ENCODE assay signal across 22 cellular contexts in genomic region chr2:69709290-69709689, GRCh38. TPM values are rescaled to one million over a fixed set of nuclear protein-coding genes. Genes with fewer than 3 reads are reported as not detected.
DNase-seq lines count a peak whose midpoint lies in the region; ATAC-seq, FAIRE-seq and TF ChIP-seq lines count a peak whose summit lies in the region.
"Had no signal": no experiment of that assay in that cellular context is flagged by ENCODE, and none has a peak within 500 bp of the region (broad histone marks: within the 10 kb centered on the region; RNA-seq: fewer than 3 reads in every experiment).

No MANE protein-coding gene starts in this region.

- H2AFZ ChIP-seq in H1 (ENCODE audit: low read length) = peak overlapping the region; percentile 59; the same call in 1 of the 2 replicates
- H2AFZ ChIP-seq in neural progenitor cell (replicated peaks) = peak overlapping the region; percentile 11

- H4K5ac ChIP-seq in H1 (ENCODE audit: insufficient read length, low read depth, low read length) = no peak overlapping the region

- H2BK15ac ChIP-seq in H1 (ENCODE audit: low read length) = peak overlapping the region; percentile 36; the same call in 1 of the 2 replicates

- H3K4ac ChIP-seq in H1 (replicated peaks; ENCODE audit: insufficient read length, low read depth, low read length) = no peak overlapping the region

- DNase-seq in breast epithelium (ENCODE audit: low spot score in 2 of 2) (peak in 1 of 2 donors; percentile 25), MCF 10A (ENCODE audit: unreplicated experiment) (no peak), H1 (ENCODE audit: low read depth in 1 of 2, low spot score in 2 of 2) (no peak), neural progenitor cell (ENCODE audit: low spot score) (no peak), inferior parietal cortex (ENCODE audit: extremely low spot score) (no peak), NCI-H1436 treated with DMSO at 0.1 percent for 48 hours (lab: John Stamatoyannopoulos, UW) (no peak), GM12891 (ENCODE audit: insufficient read length, low spot score) (no peak)
- DNase-seq: 8988T, DMS79, KBM-7, NCI-H1092, NCI-H146, NCI-H2029 treated with DMSO at 0.1 percent for 48 hours, NCI-H2171, NCI-H345, NCI-H524, NCI-H82, Peyer's patch had no signal

- H3K14ac ChIP-seq in H1 (ENCODE audit: insufficient read length) = no peak overlapping the region

- H3K56ac ChIP-seq in H1 (replicated peaks; ENCODE audit: insufficient read length, low read depth, low read length) = no peak overlapping the region

- H3K9me3 ChIP-seq in breast epithelium (no peaks in the 10 kb centered on the region), H1 (ENCODE audit: insufficient read depth in 2 of 2, low read depth in 1 of 2, low read length in 1 of 2) (no peaks in the 10 kb centered on the region), neural progenitor cell (ENCODE audit: low read depth) (no peaks in the 10 kb centered on the region)
- H3K9me3 ChIP-seq: Peyer's patch had no signal

- TF ChIP-seq RAD21 in H1 (IDR thresholded peaks at IDR 0.05 in 1 of 2, conservative IDR thresholded peaks at IDR 0.05 in 1 of 2; ENCODE audit: low read depth in 2 of 2, low read length in 2 of 2) = no peak

- H3K4me3 Mint-ChIP-seq in MCF 10A (ENCODE audit: unreplicated experiment) (no peak overlapping the region), neural progenitor cell (no peak overlapping the region)
- H3K4me3 Mint-ChIP-seq: B cell, CD14-positive monocyte had no signal

- TF ChIP-seq CTCF in breast epithelium (IDR thresholded peaks at IDR 0.05) (no peak), MCF 10A (IDR thresholded peaks at IDR 0.05; ENCODE audit: unreplicated experiment) (no peak), H1 (IDR thresholded peaks at IDR 0.05; ENCODE audit: control extremely low read depth in 1 of 3, insufficient read depth in 1 of 3, low read depth in 1 of 3, low read length in 3 of 3) (no peak), neural progenitor cell (IDR thresholded peaks at IDR 0.05) (no peak)

- H3K27ac ChIP-seq in breast epithelium = peak overlapping the region; percentile 48 to 60
- H3K27ac ChIP-seq in H1 (ENCODE audit: low read depth, low read length) = no peak overlapping the region
- no peak overlapping the region for H3K27ac ChIP-seq in neural progenitor cell
- H3K27ac ChIP-seq: Peyer's patch had no signal

- no peaks in the 10 kb centered on the region for H3K36me3 Mint-ChIP-seq in MCF 10A (ENCODE audit: insufficient read depth, unreplicated experiment)
- no peaks in the 10 kb centered on the region for H3K36me3 Mint-ChIP-seq in neural progenitor cell
- H3K36me3 Mint-ChIP-seq: CD14-positive monocyte had no signal

- no peak overlapping the region for H2BK12ac ChIP-seq in H1 (ENCODE audit: low read depth, low read length)

- H3K27me3 ChIP-seq in breast epithelium = no peaks in the 10 kb centered on the region
- no peaks in the 10 kb centered on the region for H3K27me3 ChIP-seq in H1 (replicated peaks in 1 of 4; ENCODE audit: control insufficient read depth in 3 of 4, extremely low read depth in 1 of 4, insufficient read depth in 3 of 4, low read length in 3 of 4)
- H3K27me3 ChIP-seq in neural progenitor cell = no peaks in the 10 kb centered on the region
- H3K27me3 ChIP-seq: Peyer's patch had no signal

- no peaks in the 10 kb centered on the region for H3K23me2 ChIP-seq in H1 (ENCODE audit: low read depth, low read length)

- no peaks in the 10 kb centered on the region for H3K79me1 ChIP-seq in H1 (ENCODE audit: low read depth, low read length)

- H2BK120ac ChIP-seq in H1 (replicated peaks; ENCODE audit: low read depth, low read length) = no peak overlapping the region

- no peak overlapping the region for H3K23ac ChIP-seq in H1 (ENCODE audit: insufficient read length)

- no peak overlapping the region for H2AK5ac ChIP-seq in H1 (ENCODE audit: low read depth, low read length)

- H3K4me1 Mint-ChIP-seq in MCF 10A (ENCODE audit: insufficient read depth, unreplicated experiment) = no peaks in the 10 kb centered on the region
- H3K4me1 Mint-ChIP-seq in neural progenitor cell = peaks cover 5% of the 10 kb centered on the region
- H3K4me1 Mint-ChIP-seq: B cell had no signal

- H3K9me3 Mint-ChIP-seq in MCF 10A (ENCODE audit: unreplicated experiment) (no peaks in the 10 kb centered on the region), neural progenitor cell (peaks cover 4% of the 10 kb centered on the region)

- TF ChIP-seq POLR2A in breast epithelium (IDR thresholded peaks at IDR 0.05) = no peak
- no peak for TF ChIP-seq POLR2A in H1 (IDR thresholded peaks at IDR 0.05; ENCODE audit: control extremely low read depth in 1 of 2, low read depth in 2 of 2, low read length in 2 of 2)
- TF ChIP-seq POLR2A in GM12891 (IDR thresholded peaks at IDR 0.05; ENCODE audit: low read depth, low read length) = no peak

- no peak for ATAC-seq in GM18909 (IDR thresholded peaks at IDR 0.05; ENCODE audit: poor library complexity, unreplicated experiment)

- no peak overlapping the region for H4K91ac ChIP-seq in H1 (replicated peaks; ENCODE audit: insufficient read length, low read length)

- H3K9ac ChIP-seq in H1 (replicated peaks in 1 of 4; ENCODE audit: extremely low read depth in 1 of 4, low read depth in 3 of 4, low read length in 3 of 4) (no peak overlapping the region), neural progenitor cell (no peak overlapping the region)

- H3K4me3 ChIP-seq in breast epithelium = no peak overlapping the region
- H3K4me3 ChIP-seq in H1 (ENCODE audit: extremely low read depth in 1 of 4, insufficient read depth in 2 of 4, low read depth in 3 of 4, low read length in 4 of 4) = no peak overlapping the region
- H3K4me3 ChIP-seq in neural progenitor cell = no peak overlapping the region
- H3K4me3 ChIP-seq: Peyer's patch had no signal

- FAIRE-seq in H1 (lab: Jason Lieb, UNC) = no peak
- FAIRE-seq in GM12891 (lab: Jason Lieb, UNC) = no peak
- FAIRE-seq: GM12892 had no signal

- CTCF ChIA-PET in MCF 10A (lab: Yijun Ruan, JAX) = no interaction called here
- CTCF ChIA-PET in H1 (lab: Charles Lee; ENCODE audit: partially characterized antibody) = no interaction called here

- WGBS in H1 (ENCODE audit: extremely low coverage in 1 of 2, insufficient coverage in 1 of 2, insufficient read length in 1 of 2, insufficient replicate concordance in 2 of 2, low coverage in 1 of 2, low lambda C conversion rate in 2 of 2, missing lambda C conversion rate in 1 of 2), 2 experiments = 69% methylated on average over 5 of the region's 5 CpGs; no CpG with 5 or more reads in 1 of the 2 experiments

- H4K20me1 ChIP-seq in H1 (replicated peaks in 1 of 2; ENCODE audit: control insufficient read depth in 1 of 2, insufficient read depth in 2 of 2, low read length in 2 of 2) (no peaks in the 10 kb centered on the region), neural progenitor cell (ENCODE audit: low read depth) (no peaks in the 10 kb centered on the region)

- no peak overlapping the region for H2BK5ac ChIP-seq in H1 (ENCODE audit: low read depth, low read length)

- peak overlapping the region; percentile 26; the same call in 1 of the 2 replicates for H3K18ac ChIP-seq in H1 (ENCODE audit: extremely low read depth, low read length)

- H4K8ac ChIP-seq in H1 (ENCODE audit: extremely low read depth, insufficient read depth, low read length) = no peak overlapping the region

- intact Hi-C loops in breast epithelium (cut with DNase I; ENCODE audit: low total_unique reads) = loop anchor here (10.0 kb wide), 1 partner anchor 64 kb away; the partner anchor contains the start of gene AAK1
- intact Hi-C loops in MCF 10A (cut with micrococcal nuclease) = no loop called here

- H3K27ac Mint-ChIP-seq in MCF 10A (ENCODE audit: low read depth, unreplicated experiment) (no peak overlapping the region), neural progenitor cell (no peak overlapping the region)
- H3K27ac Mint-ChIP-seq: B cell, CD14-positive monocyte had no signal

- H3K4me2 ChIP-seq in H1 (ENCODE audit: insufficient read depth in 1 of 2, low read depth in 2 of 2, low read length in 2 of 2) (no peak overlapping the region), neural progenitor cell (no peak overlapping the region)

- no peak for TF ChIP-seq EP300 in H1 (IDR thresholded peaks at IDR 0.05; ENCODE audit: borderline replicate concordance in 1 of 2, low read depth in 2 of 2, low read length in 2 of 2)

- H3K27me3 Mint-ChIP-seq in MCF 10A (ENCODE audit: insufficient read depth, unreplicated experiment) (no peaks in the 10 kb centered on the region), neural progenitor cell (ENCODE audit: insufficient read depth, low read depth) (no peaks in the 10 kb centered on the region)

- H3K79me2 ChIP-seq in H1 (ENCODE audit: control insufficient read depth in 1 of 2, insufficient read depth in 2 of 2, low read length in 2 of 2) (no peaks in the 10 kb centered on the region), neural progenitor cell (ENCODE audit: low read depth) (no peaks in the 10 kb centered on the region)

- no peaks in the 10 kb centered on the region for H3K36me3 ChIP-seq in breast epithelium
- no peaks in the 10 kb centered on the region for H3K36me3 ChIP-seq in H1 (ENCODE audit: control insufficient read depth in 2 of 4, insufficient read depth in 4 of 4, low read length in 3 of 4)
- H3K36me3 ChIP-seq in neural progenitor cell = no peaks in the 10 kb centered on the region
- H3K36me3 ChIP-seq: Peyer's patch had no signal

- BruUV-seq in MCF 10A (replicated peaks; lab: Mats Ljungman, UMichigan) = no TSS peak

- no peaks in the 10 kb centered on the region for H3K4me1 ChIP-seq in breast epithelium
- peaks cover 0 to 6% (median 1%) of the 10 kb centered on the region in 4 experiments; a peak in 4 of 7 replicates for H3K4me1 ChIP-seq in H1 (replicated peaks in 1 of 4; ENCODE audit: control insufficient read depth in 3 of 4, insufficient read depth in 4 of 4, low read length in 3 of 4)
- no peaks in the 10 kb centered on the region for H3K4me1 ChIP-seq in neural progenitor cell
- H3K4me1 ChIP-seq: Peyer's patch had no signal

- H3F3A ChIP-seq in neural progenitor cell (ENCODE audit: low read depth) = no peaks in the 10 kb centered on the region

- H2BK20ac ChIP-seq in H1 (ENCODE audit: low read length) = peak overlapping the region; percentile 82; the same call in 1 of the 2 replicates

- POLR2A ChIA-PET in MCF 10A (lab: Yijun Ruan, JAX) = no interaction called here
- POLR2A ChIA-PET in H1 (lab: Charles Lee; ENCODE audit: partially characterized antibody) = no interaction called here

RNA-seq across cellular contexts. Expression of gene ANXA4, which starts 32.6 kb away (rescaled TPM):
- total RNA-seq in breast epithelium (10 to 100 TPM; 61.6 to 77.1 (median 65.6) TPM), MCF 10A (2022) (79.8 and 82.9 TPM in 2 replicates), neural progenitor cell (ENCODE audit: low replicate concordance) (4.7 and 7.0 TPM in 2 replicates)
- total RNA-seq in H1 (2021; fragmentation: NEBNext Ultra II Directional; extraction: Animal tissue kit (Norgen Biotek cat#: 25700)) = 16.9 and 17.6 TPM in 2 replicates
- 8.9 and 9.4 TPM in 2 replicates for polyA plus RNA-seq in H1 (2011; rRNA removed)
- 17.2 TPM for polyA plus RNA-seq in H1 (2011; cell fraction: cytosol; rRNA removed)
- 20.7 TPM for polyA plus RNA-seq in H1 (2011; cell fraction: nucleus; rRNA removed)
- 21.8 to 31.5 TPM (median 26.2 TPM) in 4 replicates for polyA plus RNA-seq in H1 (2012, experiment 1 of 2)
- polyA plus RNA-seq in H1 (2012, experiment 2 of 2) = 5.4 TPM
- 10.7 TPM for polyA plus RNA-seq in H1 (2013, experiment 1 of 2)
- polyA plus RNA-seq in H1 (2013, experiment 2 of 2) = 9.8 TPM
- 24.1 and 26.9 TPM in 2 replicates for polyA minus RNA-seq in H1 (2011; rRNA and poly(A)+ RNA removed)
- polyA minus RNA-seq in H1 (2011; cell fraction: cytosol; rRNA and poly(A)+ RNA removed) = 6.3 TPM
- 9.0 TPM for polyA minus RNA-seq in H1 (2011; cell fraction: nucleus; rRNA and poly(A)+ RNA removed)
- polyA plus RNA-seq in GM12891 (2012; ENCODE audit: low read depth, missing spikeins) = 51.1 TPM

Comparison
In these comparisons a context has a peak if more than half of its experiments do, and no peak if none do; other contexts are left out.
1. H3K27ac ChIP-seq: peak in breast epithelium (2 of 2); none in H1 (single experiment) and neural progenitor cell (single experiment).